1 cellular context compared by ENCODE assay signal in genomic region chr20:23517719-23518118, GRCh38.
TF ChIP-seq lines count a peak whose summit lies in the region.

No MANE protein-coding gene starts in this region.

TF ChIP-seq in GM23338, 12 proteins besides CTCF, POLR2A, EP300 and RAD21 (continued from another document):
- TF ChIP-seq ZNF462 (CRISPR knock-in tag; IDR thresholded peaks at IDR 0.05): no peak
- TF ChIP-seq JUNB (IDR thresholded peaks at IDR 0.05; ENCODE audit: unreplicated experiment): no peak
- no peak for TF ChIP-seq ETS1 (IDR thresholded peaks at IDR 0.05)
- TF ChIP-seq POLR2AphosphoS5 (IDR thresholded peaks at IDR 0.05; ENCODE audit: low read depth): no peak
- no peak for TF ChIP-seq ZNF331 (CRISPR knock-in tag; IDR thresholded peaks at IDR 0.05; ENCODE audit: low read depth)
- no peak for TF ChIP-seq EZH2 (IDR thresholded peaks at IDR 0.05; ENCODE audit: low read depth, unreplicated experiment)
- no peak for TF ChIP-seq EZH2phosphoT487 (IDR thresholded peaks at IDR 0.05; ENCODE audit: unreplicated experiment)
- no peak for TF ChIP-seq CREB1 (CRISPR knock-in tag; IDR thresholded peaks at IDR 0.05; ENCODE audit: low read depth)
